Comparison of ENCODE assay signal across 1 cellular context in genomic region chr20:50916257-50916656, GRCh38.
TF ChIP-seq lines count a peak whose summit lies in the region.

No MANE protein-coding gene starts in this region.

TF ChIP-seq in HEK293, 187 proteins besides CTCF, POLR2A, EP300 and RAD21 (continued from another document and continues in another):
- TF ChIP-seq INSM2 (tag by site-specific recombination; IDR thresholded peaks at IDR 0.05), result no peak
- no peak for TF ChIP-seq ZFP41 (tag by site-specific recombination; IDR thresholded peaks at IDR 0.05; ENCODE audit: borderline replicate concordance)
- TF ChIP-seq ZNF211 (tag by site-specific recombination; IDR thresholded peaks at IDR 0.05; ENCODE audit: low read depth), result no peak
- TF ChIP-seq ZNF112 (tag by site-specific recombination; IDR thresholded peaks at IDR 0.05), result no peak
- TF ChIP-seq ZNF664 (tag by site-specific recombination; IDR thresholded peaks at IDR 0.05), result no peak
- TF ChIP-seq ZNF626 (tag by site-specific recombination; IDR thresholded peaks at IDR 0.05), result no peak
- no peak for TF ChIP-seq ZNF670 (tag by site-specific recombination; IDR thresholded peaks at IDR 0.05; ENCODE audit: low read depth)
- TF ChIP-seq TCF7L2 (IDR thresholded peaks at IDR 0.05; ENCODE audit: borderline replicate concordance, low read depth, low read length), result no peak
- TF ChIP-seq ZSCAN30 (tag by site-specific recombination; IDR thresholded peaks at IDR 0.05), result no peak
- TF ChIP-seq ZNF843 (tag by site-specific recombination; IDR thresholded peaks at IDR 0.05), result no peak
- no peak for TF ChIP-seq MZF1 (tag by site-specific recombination; IDR thresholded peaks at IDR 0.05; ENCODE audit: borderline replicate concordance)
- TF ChIP-seq ZBTB17 (tag by site-specific recombination; IDR thresholded peaks at IDR 0.05), result peak; percentile 88
- TF ChIP-seq ZNF623 (tag by site-specific recombination; IDR thresholded peaks at IDR 0.05), result no peak
- TF ChIP-seq FEZF1 (tag by site-specific recombination; IDR thresholded peaks at IDR 0.05), result no peak
- no peak for TF ChIP-seq EGR2 (tag by site-specific recombination; IDR thresholded peaks at IDR 0.05; ENCODE audit: low read depth)
- peak; percentile 87 for TF ChIP-seq KLF9 (tag by site-specific recombination; IDR thresholded peaks at IDR 0.05; ENCODE audit: low read depth)
- TF ChIP-seq HOXD13 (CRISPR knock-in tag; IDR thresholded peaks at IDR 0.05; ENCODE audit: borderline replicate concordance), result no peak
- no peak for TF ChIP-seq ZNF175 (tag by site-specific recombination; IDR thresholded peaks at IDR 0.05)
- TF ChIP-seq PRDM6 (tag by site-specific recombination; IDR thresholded peaks at IDR 0.05), result no peak
- no peak for TF ChIP-seq SALL2 (tag by site-specific recombination; IDR thresholded peaks at IDR 0.05; ENCODE audit: borderline replicate concordance)
- no peak for TF ChIP-seq ZNF248 (tag by site-specific recombination; IDR thresholded peaks at IDR 0.05)
- TF ChIP-seq ZNF639 (tag by site-specific recombination; IDR thresholded peaks at IDR 0.05), result no peak
- TF ChIP-seq GLI4 (tag by site-specific recombination; IDR thresholded peaks at IDR 0.05), result no peak
- TF ChIP-seq ZNF776 (tag by site-specific recombination; IDR thresholded peaks at IDR 0.05; ENCODE audit: borderline replicate concordance), result no peak
- no peak for TF ChIP-seq ZNF558 (tag by site-specific recombination; IDR thresholded peaks at IDR 0.05)
- no peak for TF ChIP-seq ZFP69B (tag by site-specific recombination; IDR thresholded peaks at IDR 0.05)
- no peak for TF ChIP-seq ZSCAN16 (tag by site-specific recombination; IDR thresholded peaks at IDR 0.05)
- no peak for TF ChIP-seq ZNF513 (tag by site-specific recombination; IDR thresholded peaks at IDR 0.05)
- TF ChIP-seq ZNF629 (tag by site-specific recombination; IDR thresholded peaks at IDR 0.05), result peak; percentile 76
- TF ChIP-seq ZNF747 (tag by site-specific recombination; IDR thresholded peaks at IDR 0.05), result no peak
- peak; percentile 27; the same call in 1 of the 2 replicates for TF ChIP-seq SP3 (tag by site-specific recombination; IDR thresholded peaks at IDR 0.05)
- no peak for TF ChIP-seq WT1 (tag by site-specific recombination; IDR thresholded peaks at IDR 0.05)
- no peak for TF ChIP-seq PRDM4 (tag by site-specific recombination; IDR thresholded peaks at IDR 0.05)
- peak; percentile 30; the same call in 1 of the 2 replicates for TF ChIP-seq SP2 (tag by site-specific recombination; IDR thresholded peaks at IDR 0.05)
- peak; percentile 37; the same call in 1 of the 2 replicates for TF ChIP-seq SP7 (tag by site-specific recombination; IDR thresholded peaks at IDR 0.05)
- TF ChIP-seq ZNF785 (tag by site-specific recombination; IDR thresholded peaks at IDR 0.05), result no peak
- no peak for TF ChIP-seq BCL11B (tag by site-specific recombination; IDR thresholded peaks at IDR 0.05; ENCODE audit: low read depth)
- no peak for TF ChIP-seq ZNF239 (tag by site-specific recombination; IDR thresholded peaks at IDR 0.05)
- no peak for TF ChIP-seq ZNF510 (tag by site-specific recombination; IDR thresholded peaks at IDR 0.05; ENCODE audit: insufficient replicate concordance)
- TF ChIP-seq ZNF140 (tag by site-specific recombination; IDR thresholded peaks at IDR 0.05), result no peak
- no peak for TF ChIP-seq MEIS1 (CRISPR knock-in tag; IDR thresholded peaks at IDR 0.05; ENCODE audit: borderline replicate concordance)
- TF ChIP-seq ZNF548 (tag by site-specific recombination; IDR thresholded peaks at IDR 0.05), result no peak
- TF ChIP-seq IKZF3 (tag by site-specific recombination; IDR thresholded peaks at IDR 0.05), result peak; percentile 64
- no peak for TF ChIP-seq ZNF658 (tag by site-specific recombination; IDR thresholded peaks at IDR 0.05)
- no peak for TF ChIP-seq ZNF280D (tag by site-specific recombination; IDR thresholded peaks at IDR 0.05)
- no peak for TF ChIP-seq ZNF223 (tag by site-specific recombination; IDR thresholded peaks at IDR 0.05)
- TF ChIP-seq GLIS1 (tag by site-specific recombination; IDR thresholded peaks at IDR 0.05), result no peak
- no peak for TF ChIP-seq PRDM1 (tag by site-specific recombination; IDR thresholded peaks at IDR 0.05)
- peak; percentile 47; the same call in 1 of the 2 replicates for TF ChIP-seq ATF2 (tag by site-specific recombination; IDR thresholded peaks at IDR 0.05; ENCODE audit: low read depth)
- no peak for TF ChIP-seq ZNF555 (tag by site-specific recombination; conservative IDR thresholded peaks at IDR 0.05)
- TF ChIP-seq GLI2 (tag by site-specific recombination; IDR thresholded peaks at IDR 0.05; ENCODE audit: borderline replicate concordance, low read depth), result no peak
- TF ChIP-seq ZEB2 (tag by site-specific recombination; IDR thresholded peaks at IDR 0.05), result no peak
- TF ChIP-seq ZNF514 (tag by site-specific recombination; IDR thresholded peaks at IDR 0.05), result no peak
- no peak for TF ChIP-seq ZNF792 (tag by site-specific recombination; IDR thresholded peaks at IDR 0.05)
- TF ChIP-seq YY2 (tag by site-specific recombination; IDR thresholded peaks at IDR 0.05), result no peak
- TF ChIP-seq BCL6B (tag by site-specific recombination; IDR thresholded peaks at IDR 0.05), result no peak
- no peak for TF ChIP-seq OVOL3 (tag by site-specific recombination; IDR thresholded peaks at IDR 0.05)
- TF ChIP-seq ZNF16 (tag by site-specific recombination; IDR thresholded peaks at IDR 0.05; ENCODE audit: low read depth), result no peak
- TF ChIP-seq ZNF391 (tag by site-specific recombination; IDR thresholded peaks at IDR 0.05; ENCODE audit: borderline replicate concordance, low read depth), result no peak
- TF ChIP-seq ZNF521 (tag by site-specific recombination; IDR thresholded peaks at IDR 0.05), result no peak
- TF ChIP-seq ZNF76 (tag by site-specific recombination; IDR thresholded peaks at IDR 0.05; ENCODE audit: borderline replicate concordance, low read depth), result peak; percentile 24; the same call in 1 of the 2 replicates
- TF ChIP-seq KLF16 (tag by site-specific recombination; IDR thresholded peaks at IDR 0.05), result peak; percentile 75; the same call in 1 of the 2 replicates
- TF ChIP-seq ZNF10 (tag by site-specific recombination; IDR thresholded peaks at IDR 0.05), result no peak
- TF ChIP-seq ZNF202 (tag by site-specific recombination; IDR thresholded peaks at IDR 0.05; ENCODE audit: borderline replicate concordance), result no peak
- TF ChIP-seq ZNF473 (tag by site-specific recombination; IDR thresholded peaks at IDR 0.05), result no peak
- no peak for TF ChIP-seq SETDB1 (IDR thresholded peaks at IDR 0.05; ENCODE audit: insufficient read length, low read length)
